In genomic region chr17:44066204-44066930, GRCh38 we compare ENCODE assay signal across 8 cellular contexts. TPM values are rescaled to one million over a fixed set of nuclear protein-coding genes. Genes with fewer than 3 reads are reported as not detected.
DNase-seq lines count a peak whose midpoint lies in the region; ATAC-seq and TF ChIP-seq lines count a peak whose summit lies in the region.

Gene LSM12, minus strand, starts transcription at chr17:44066671. Its CDS starts 84 bp downstream, at chr17:44066587.

- H3K4me3 ChIP-seq in GM12865 (ENCODE audit: low read depth, low read length) (peak within 1 kb of the TSS; percentile 75), prostate gland (peak within 1 kb of the TSS; percentile 66 to 74), upper lobe of right lung (peak within 1 kb of the TSS; percentile 67)

- intact Hi-C loops in left ventricle myocardium superior (cut with micrococcal nuclease) (loop anchor here (10.0 kb wide), 1 partner anchor 58 kb away; the partner anchor contains the start of gene HDAC5), prostate gland (cut with DNase I) (no loop called here), upper lobe of right lung (cut with DNase I) (no loop called here)

- H3K4me1 ChIP-seq in prostate gland (replicated peaks) (peaks cover 8% of the 10 kb centered on the region), upper lobe of right lung (peaks cover 25% of the 10 kb centered on the region)

- H3K27me3 ChIP-seq in prostate gland (replicated peaks; ENCODE audit: insufficient read depth) (no peaks in the 10 kb centered on the region), upper lobe of right lung (no peaks in the 10 kb centered on the region)

- H3K27ac ChIP-seq in prostate gland (peak within 1 kb of the TSS; percentile 93), upper lobe of right lung (peak within 1 kb of the TSS; percentile 89)

- DNase-seq in GM12865 (ENCODE audit: low read depth): peak; percentile 95
- peak; percentile 74 for DNase-seq in NCI-H1694 treated with DMSO at 0.1 percent for 48 hours (lab: John Stamatoyannopoulos, UW)
- peak; percentile 76 to 91 (median 84) for DNase-seq in T-helper 2 cell
- peak in 53 of 56 donors; percentile 15 to 88 (median 71) for DNase-seq in amygdala (lab: John Stamatoyannopoulos, UW)
- DNase-seq in left ventricle myocardium superior: peak; percentile 95
- DNase-seq in prostate gland (ENCODE audit: low spot score): peak; percentile 79
- peak; percentile 97 for DNase-seq in upper lobe of right lung

- 0% methylated on average over 65 of the region's 65 CpGs for WGBS in prostate gland

- peak; percentile 79 for TF ChIP-seq POLR2A in prostate gland (IDR thresholded peaks at IDR 0.05)

- TF ChIP-seq CTCF in GM12865 (IDR thresholded peaks at IDR 0.05; ENCODE audit: insufficient read depth, low read depth, low read length, missing control alignments) (no peak), prostate gland (IDR thresholded peaks at IDR 0.05) (peak in 2 of 4 experiments; percentile 4 to 26), upper lobe of right lung (IDR thresholded peaks at IDR 0.05) (no peak)

- H3K9me3 ChIP-seq in prostate gland (no peaks in the 10 kb centered on the region), upper lobe of right lung (no peaks in the 10 kb centered on the region)

- H3K36me3 ChIP-seq in prostate gland (no peaks in the 10 kb centered on the region), upper lobe of right lung (peaks cover 28% of the 10 kb centered on the region)

- peak; percentile 46 for ATAC-seq in HG02870 (IDR thresholded peaks at IDR 0.05; ENCODE audit: unreplicated experiment)
- peak; percentile 82 for ATAC-seq in left ventricle myocardium superior
- peak; percentile 89 for ATAC-seq in upper lobe of right lung

RNA-seq across cellular contexts. Expression of gene LSM12, which starts in this region (rescaled TPM):
- total RNA-seq in left ventricle myocardium superior: 58.2 TPM
- 10 to 100 TPM; 30.0 to 45.2 TPM for total RNA-seq in prostate gland
- total RNA-seq in upper lobe of right lung: 39.8 TPM

Comparison
In these comparisons a context has a peak if more than half of its experiments do, and no peak if none do; other contexts are left out.
1. Peak in every context shown above with its lines: DNase-seq, ATAC-seq, H3K4me3 ChIP-seq and H3K27ac ChIP-seq.